ENCODE assay signal across 7 cellular contexts in the genomic region with DNA sequence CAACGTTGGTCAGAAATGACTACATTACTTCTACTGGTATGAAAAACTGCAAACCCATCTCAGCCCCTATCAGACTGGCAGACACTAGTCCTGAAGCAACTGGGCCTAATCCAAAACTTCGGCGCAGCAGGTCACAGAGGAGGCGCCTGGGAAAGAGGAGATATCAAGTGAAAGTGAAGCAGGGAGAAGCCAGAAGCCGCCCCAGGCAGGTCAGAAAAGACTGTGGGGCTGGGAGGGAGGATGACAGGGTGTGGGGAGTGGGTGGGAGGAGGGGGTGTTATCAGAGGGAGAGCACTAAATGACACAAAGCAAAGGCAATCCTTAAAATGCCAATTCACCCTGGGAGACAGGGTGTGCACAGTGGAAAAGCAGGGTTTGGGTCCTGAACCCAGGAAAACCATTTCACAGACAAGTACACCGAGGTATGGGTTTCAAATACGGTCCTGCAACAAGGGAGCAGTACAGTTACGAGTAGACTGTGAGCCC. TPM values are rescaled to one million over a fixed set of nuclear protein-coding genes. Genes with fewer than 3 reads are reported as not detected.
A peak's percentile ranks its signal among the peaks of the same experiment; 100 is the strongest.
DNase-seq lines count a peak whose midpoint lies in the region; ATAC-seq and TF ChIP-seq lines count a peak whose summit lies in the region.

No MANE protein-coding gene starts in this region.

- peak overlapping the region; percentile 80 for H3K27ac ChIP-seq in mesodermal cell (ENCODE audit: low read depth, low read length, severe bottlenecking)
- H3K27ac ChIP-seq in uterus = peak overlapping the region; percentile 80 to 84

- H3K4me3 ChIP-seq in H7 (ENCODE audit: insufficient read depth, low read depth, low read length) = peak overlapping the region; percentile 73
- H3K4me3 ChIP-seq in mesodermal cell (ENCODE audit: extremely low read depth, insufficient read depth, low read length, poor library complexity, severe bottlenecking) = peak overlapping the region; percentile 83
- peak overlapping the region; percentile 72 to 95 for H3K4me3 ChIP-seq in uterus

- DNase-seq in H7 = peak; percentile 25
- peak; percentile 45 for DNase-seq in SK-MEL-5 (ENCODE audit: low read depth, low spot score)
- peak; percentile 49 for DNase-seq in ecto neural progenitor cell (ENCODE audit: low spot score)
- DNase-seq in uterus = no peak
- DNase-seq in NCI-H128 (lab: John Stamatoyannopoulos, UW; ENCODE audit: unreplicated experiment) = no peak

- TF ChIP-seq CTCF in uterus (IDR thresholded peaks at IDR 0.05) = no peak

- H3K27me3 ChIP-seq in H7 (ENCODE audit: control insufficient read depth, insufficient read depth, low read length) (no peaks in the 10 kb centered on the region), uterus (no peaks in the 10 kb centered on the region)

- intact Hi-C loops in uterus (cut with DNase I; ENCODE audit: low total_unique reads) = no loop called here

- H3K4me1 ChIP-seq in mesodermal cell (ENCODE audit: control insufficient read depth, insufficient read depth, low read length, poor library complexity, severe bottlenecking) (no peaks in the 10 kb centered on the region), uterus (peaks cover 0 to 7% of the 10 kb centered on the region in 2 donors)

- H3K36me3 ChIP-seq in H7 (replicated peaks; ENCODE audit: control insufficient read depth, insufficient read depth, low read length) (no peaks in the 10 kb centered on the region), mesodermal cell (ENCODE audit: control insufficient read depth, insufficient read depth, low read length) (peaks cover 18% of the 10 kb centered on the region), uterus (no peaks in the 10 kb centered on the region)

- in situ Hi-C loops in SK-MEL-5 (cut with HindIII; ENCODE audit: low pct_unique_long_range_greater_than_20kb, low sequenced_read_pairs) = no loop called here

- no peak for ATAC-seq in HG02970 (IDR thresholded peaks at IDR 0.05; ENCODE audit: low FRiP score, unreplicated experiment)

- WGBS in mesodermal cell (ENCODE audit: insufficient coverage in 2 of 2), 2 experiments = 5 to 6% methylated on average over 3 to 7 of the region's 8 CpGs

- H3K9me3 ChIP-seq in mesodermal cell (ENCODE audit: control insufficient read depth, low read length) (no peaks in the 10 kb centered on the region), uterus (no peaks in the 10 kb centered on the region)

- no peak for TF ChIP-seq POLR2A in uterus (IDR thresholded peaks at IDR 0.05)

RNA-seq across cellular contexts. Expression of a gene that starts 0.7 kb away (rescaled TPM):
- total RNA-seq in H7 (2014; rRNA removed; shearing (Covaris generic)) = 121 and 133 TPM in 2 replicates
- 264 and 287 TPM in 2 replicates for total RNA-seq in SK-MEL-5 (2014; rRNA removed; shearing (Covaris generic))
- polyA plus RNA-seq in SK-MEL-5 (2015; cell fraction: cytosol; rRNA removed) = 137 and 151 TPM in 2 replicates
- 29.4 and 31.5 TPM in 2 replicates for polyA plus RNA-seq in SK-MEL-5 (2015; cell fraction: nucleus; rRNA removed)
- polyA plus RNA-seq in mesodermal cell (2013, experiment 1 of 2) = 75.0 TPM
- 75.7 TPM for polyA plus RNA-seq in mesodermal cell (2013, experiment 2 of 2)
- total RNA-seq in uterus = 10 to 100 TPM; 43.5 to 61.0 (median 47.6) TPM

Comparison
In these comparisons a context has a peak if more than half of its experiments do, and no peak if none do; other contexts are left out.
1. DNase-seq: peak in H7 (single experiment), SK-MEL-5 (single experiment) and ecto neural progenitor cell (single experiment); none in uterus (0 of 2) and NCI-H128 (single experiment).
2. Peak in every context shown above with its lines, with median percentiles within 50 percentile points of each other: H3K4me3 ChIP-seq.